ENCODE assay signal across 36 cellular contexts in genomic region chr7:2144926-2145325, GRCh38.
"Had no signal": no experiment of that assay in that cellular context is flagged by ENCODE, and none has a peak within 500 bp of the region (broad histone marks: within the 10 kb centered on the region; RNA-seq: fewer than 3 reads in every experiment).

No MANE protein-coding gene starts in this region.

- DNase-seq: activated B cell treated with CpG ODN at 0.5 μM for 24 hours; activated CD4-positive, alpha-beta memory T cell treated with anti-CD3 and anti-CD28 coated beads for 36 hours; activated CD4-positive, alpha-beta T cell treated with anti-CD3 and anti-CD28 coated beads for 4 hours; activated CD4-positive, alpha-beta T cell treated with anti-CD3 and anti-CD28 coated beads, Interleukin-2, amount 10 ng/mL, durations not matched to agents 24 days and 14 days; activated CD4-positive, alpha-beta T cell treated with anti-CD3 and anti-CD28 coated beads, Interleukin-2, amount 50 U/mL, for 1 hour; activated CD4-positive, alpha-beta T cell treated with anti-CD3 and anti-CD28 coated beads, Interleukin-2, amount 50 U/mL, for 4 hours; activated CD4-positive, CD25-positive, alpha-beta regulatory T cell treated with anti-CD3 and anti-CD28 coated beads, Interleukin-2, amount 50 U/mL, for 72 hours; activated CD8-positive, alpha-beta memory T cell treated with anti-CD3 and anti-CD28 coated beads, Interleukin-2, amount 50 U/mL, for 4 hours; activated effector memory CD4-positive, alpha-beta T cell treated with anti-CD3 and anti-CD28 coated beads, Interleukin-2, amount 50 U/mL, for 16 hours; activated gamma-delta T cell treated with Interleukin-2 at 50 U/mL for 16 hours; activated naive CD4-positive, alpha-beta T cell; activated naive CD4-positive, alpha-beta T cell treated with anti-CD3 and anti-CD28 coated beads for 36 hours; activated naive CD4-positive, alpha-beta T cell treated with anti-CD3 and anti-CD28 coated beads, Interleukin-2, amount 50 U/mL, for 16 hours; activated naive CD8-positive, alpha-beta T cell treated with anti-CD3 and anti-CD28 coated beads for 36 hours; activated T-cell treated with anti-CD3 and anti-CD28 coated beads for 4 hours; activated T-cell treated with anti-CD3 and anti-CD28 coated beads, Interleukin-2, amount 50 U/mL, for 1 hour; activated T-cell treated with anti-CD3 and anti-CD28 coated beads, Interleukin-2, amount 50 U/mL, for 4 hours; activated T-cell treated with anti-CD3 and anti-CD28 coated beads, Interleukin-2, amount 50 U/mL, for 72 hours; adrenal gland; amniotic stem cell; aorta; body of pancreas; brain microvascular endothelial cell; central memory CD4-positive, alpha-beta T cell; T-helper 1 cell; T-helper 2 cell; T-helper 9 cell had no signal

- H3K27me3 Mint-ChIP-seq: activated B cell treated with CpG ODN at 0.5 μM for 24 hours; activated CD4-positive, alpha-beta memory T cell treated with anti-CD3 and anti-CD28 coated beads for 36 hours; activated CD4-positive, alpha-beta T cell treated with anti-CD3 and anti-CD28 coated beads, Interleukin-2, amount 10 ng/mL, durations not matched to agents 24 days and 14 days; activated naive CD8-positive, alpha-beta T cell treated with anti-CD3 and anti-CD28 coated beads for 36 hours; activated T-helper 17 cell treated with anti-CD3 and anti-CD28 coated beads, Interleukin-2, amount 50 U/mL, for 72 hours had no signal

- H3K4me3 ChIP-seq: adrenal gland, body of pancreas, breast epithelium had no signal

- H3K36me3 Mint-ChIP-seq: activated naive CD4-positive, alpha-beta T cell treated with anti-CD3 and anti-CD28 coated beads, Interleukin-2, amount 50 U/mL, for 72 hours; activated naive CD8-positive, alpha-beta T cell treated with anti-CD3 and anti-CD28 coated beads for 36 hours had no signal

- H3K36me3 ChIP-seq: adrenal gland, breast epithelium had no signal

- H3K4me3 Mint-ChIP-seq: activated B cell treated with CpG ODN at 0.5 μM for 24 hours; activated CD4-positive, alpha-beta memory T cell treated with anti-CD3 and anti-CD28 coated beads for 36 hours; activated CD4-positive, alpha-beta T cell treated with anti-CD3 and anti-CD28 coated beads, Interleukin-2, amount 10 ng/mL, durations not matched to agents 24 days and 14 days; activated naive CD4-positive, alpha-beta T cell treated with anti-CD3 and anti-CD28 coated beads for 36 hours; activated naive CD8-positive, alpha-beta T cell treated with anti-CD3 and anti-CD28 coated beads for 36 hours; activated T-cell treated with anti-CD3 and anti-CD28 coated beads, Interleukin-2, amount 50 U/mL, for 4 hours; activated T-cell treated with anti-CD3 and anti-CD28 coated beads, Interleukin-2, amount 50 U/mL, for 72 hours; activated T-helper 1 cell treated with anti-CD3 and anti-CD28 coated beads, Interleukin-12 subunit alpha, Interleukin-12 subunit beta, Interleukin-2, Interleukin-4 antibody, amounts not matched to agents 30 ng/mL and 10 ng/mL and 1 ng/mL, durations not matched to agents 14 hours and 24 hours and 36 hours; activated T-helper 17 cell treated with anti-CD3 and anti-CD28 coated beads, Interleukin-2, amount 50 U/mL, for 72 hours; T-helper 1 cell treated with Interleukin-12 subunit alpha and Interleukin-12 subunit beta and Interleukin-4 antibody, amounts not matched to agents 30 μg/mL and 1 μg/mL, for 36 hours; T-helper 2 cell treated with Interferon-gamma antibody and Interleukin-4, amounts not matched to agents 5 μg/mL and 100 μg/mL, for 36 hours had no signal

- FAIRE-seq: astrocyte, TTC549 had no signal

- H3K27ac ChIP-seq: adrenal gland, body of pancreas, brain microvascular endothelial cell, breast epithelium, VCaP had no signal

- H3K4me1 Mint-ChIP-seq: activated B cell treated with CpG ODN at 0.5 μM for 24 hours; activated CD4-positive, alpha-beta T cell treated with anti-CD3 and anti-CD28 coated beads, Interleukin-2, amount 10 ng/mL, durations not matched to agents 24 days and 14 days; activated naive CD8-positive, alpha-beta T cell treated with anti-CD3 and anti-CD28 coated beads for 36 hours; activated T-helper 17 cell treated with anti-CD3 and anti-CD28 coated beads, Interleukin-2, amount 50 U/mL, for 72 hours had no signal

- H3K27ac Mint-ChIP-seq: activated B cell treated with CpG ODN at 0.5 μM for 24 hours; activated CD4-positive, alpha-beta memory T cell treated with anti-CD3 and anti-CD28 coated beads for 36 hours; activated CD4-positive, alpha-beta T cell treated with anti-CD3 and anti-CD28 coated beads, Interleukin-2, amount 10 ng/mL, durations not matched to agents 24 days and 14 days; activated naive CD4-positive, alpha-beta T cell treated with anti-CD3 and anti-CD28 coated beads for 36 hours; activated naive CD4-positive, alpha-beta T cell treated with anti-CD3 and anti-CD28 coated beads, Interleukin-2, amount 50 U/mL, for 72 hours; activated naive CD8-positive, alpha-beta T cell treated with anti-CD3 and anti-CD28 coated beads for 36 hours; activated T-cell treated with anti-CD3 and anti-CD28 coated beads, Interleukin-2, amount 50 U/mL, for 72 hours; activated T-helper 1 cell treated with anti-CD3 and anti-CD28 coated beads, Interleukin-12 subunit alpha, Interleukin-12 subunit beta, Interleukin-2, Interleukin-4 antibody, amounts not matched to agents 30 ng/mL and 10 ng/mL and 1 ng/mL, durations not matched to agents 14 hours and 24 hours and 36 hours; T-helper 1 cell treated with Interleukin-12 subunit alpha and Interleukin-12 subunit beta and Interleukin-4 antibody, amounts not matched to agents 30 μg/mL and 1 μg/mL, for 36 hours; T-helper 2 cell treated with Interferon-gamma antibody and Interleukin-4, amounts not matched to agents 5 μg/mL and 100 μg/mL, for 36 hours had no signal

- H3K27me3 ChIP-seq: adrenal gland, body of pancreas, brain microvascular endothelial cell, breast epithelium had no signal

- H3K9me3 ChIP-seq: adrenal gland, body of pancreas, breast epithelium had no signal

- H3K9me3 Mint-ChIP-seq: activated B cell treated with CpG ODN at 0.5 μM for 24 hours; activated CD4-positive, alpha-beta memory T cell treated with anti-CD3 and anti-CD28 coated beads for 36 hours; activated CD4-positive, alpha-beta T cell treated with anti-CD3 and anti-CD28 coated beads, Interleukin-2, amount 10 ng/mL, durations not matched to agents 24 days and 14 days; activated naive CD4-positive, alpha-beta T cell treated with anti-CD3 and anti-CD28 coated beads for 36 hours; activated naive CD4-positive, alpha-beta T cell treated with anti-CD3 and anti-CD28 coated beads, Interleukin-2, amount 50 U/mL, for 72 hours; activated naive CD8-positive, alpha-beta T cell treated with anti-CD3 and anti-CD28 coated beads for 36 hours; activated T-cell treated with anti-CD3 and anti-CD28 coated beads, Interleukin-2, amount 50 U/mL, for 4 hours; activated T-cell treated with anti-CD3 and anti-CD28 coated beads, Interleukin-2, amount 50 U/mL, for 72 hours; activated T-helper 1 cell treated with anti-CD3 and anti-CD28 coated beads, Interleukin-12 subunit alpha, Interleukin-12 subunit beta, Interleukin-2, Interleukin-4 antibody, amounts not matched to agents 30 ng/mL and 10 ng/mL and 1 ng/mL, durations not matched to agents 14 hours and 24 hours and 36 hours; activated T-helper 17 cell treated with anti-CD3 and anti-CD28 coated beads, Interleukin-2, amount 50 U/mL, for 72 hours; T-helper 1 cell treated with Interleukin-12 subunit alpha and Interleukin-12 subunit beta and Interleukin-4 antibody, amounts not matched to agents 30 μg/mL and 1 μg/mL, for 36 hours; T-helper 2 cell treated with Interferon-gamma antibody and Interleukin-4, amounts not matched to agents 5 μg/mL and 100 μg/mL, for 36 hours had no signal

- ATAC-seq: activated naive CD4-positive, alpha-beta T cell treated with anti-CD3 and anti-CD28 coated beads, Interleukin-2, amount 50 U/mL, for 72 hours; activated T-cell treated with anti-CD3 and anti-CD28 coated beads, Interleukin-2, amount 50 U/mL, for 4 hours; activated T-cell treated with anti-CD3 and anti-CD28 coated beads, Interleukin-2, amount 50 U/mL, for 72 hours; activated T-helper 17 cell treated with anti-CD3 and anti-CD28 coated beads, Interleukin-2, amount 50 U/mL, for 72 hours; body of pancreas had no signal

- H3K4me1 ChIP-seq: adrenal gland, body of pancreas, breast epithelium had no signal
